In genomic region chr12:45978108-45978507, GRCh38 we compare ENCODE assay signal across 17 cellular contexts.
"Had no signal": no experiment of that assay in that cellular context is flagged by ENCODE, and none has a peak within 500 bp of the region (broad histone marks: within the 10 kb centered on the region; RNA-seq: fewer than 3 reads in every experiment).

No MANE protein-coding gene starts in this region.

- H3K27me3 Mint-ChIP-seq: activated CD4-positive, alpha-beta T cell treated with anti-CD3 and anti-CD28 coated beads, Interleukin-2, amount 10 ng/mL, durations not matched to agents 7 days and 5 days had no signal

- H3K4me3 Mint-ChIP-seq: activated CD4-positive, alpha-beta T cell treated with anti-CD3 and anti-CD28 coated beads, Interleukin-2, amount 10 ng/mL, durations not matched to agents 7 days and 5 days; mesothelial cell of epicardium; T-helper 2 cell treated with Interferon-gamma antibody and Interleukin-4, amounts not matched to agents 5 μg/mL and 100 μg/mL, for 36 hours had no signal

- ATAC-seq: activated naive CD4-positive, alpha-beta T cell treated with anti-CD3 and anti-CD28 coated beads, Interleukin-2, amount 50 U/mL, for 72 hours; esophagus mucosa; left cardiac atrium; lower lobe of right lung; upper lobe of right lung had no signal

- DNase-seq: activated CD4-positive, alpha-beta T cell treated with anti-CD3 and anti-CD28 coated beads, Interleukin-2, amount 10 ng/mL, durations not matched to agents 7 days and 5 days; activated CD8-positive, alpha-beta memory T cell treated with anti-CD3 and anti-CD28 coated beads for 24 hours; activated effector memory CD4-positive, alpha-beta T cell treated with Interleukin-2 at 50 U/mL for 16 hours; amniotic stem cell; central memory CD4-positive, alpha-beta T cell; left cardiac atrium; lower lobe of right lung; small intestine; stimulated activated CD4-positive, alpha-beta T cell treated with anti-CD3 and anti-CD28 coated beads, Interleukin-4, amount 100 ng/mL, for 24 hours; stimulated activated naive CD4-positive, alpha-beta T cell treated with Interleukin-2 at 50 U/mL for 16 hours; SW 1271; testis; upper lobe of right lung had no signal

- H3K27ac Mint-ChIP-seq: activated CD4-positive, alpha-beta T cell treated with anti-CD3 and anti-CD28 coated beads, Interleukin-2, amount 10 ng/mL, durations not matched to agents 7 days and 5 days; activated naive CD4-positive, alpha-beta T cell treated with anti-CD3 and anti-CD28 coated beads, Interleukin-2, amount 50 U/mL, for 72 hours; mesothelial cell of epicardium; T-helper 2 cell treated with Interferon-gamma antibody and Interleukin-4, amounts not matched to agents 5 μg/mL and 100 μg/mL, for 36 hours had no signal
